21 cellular contexts compared by ENCODE assay signal in the genomic region with DNA sequence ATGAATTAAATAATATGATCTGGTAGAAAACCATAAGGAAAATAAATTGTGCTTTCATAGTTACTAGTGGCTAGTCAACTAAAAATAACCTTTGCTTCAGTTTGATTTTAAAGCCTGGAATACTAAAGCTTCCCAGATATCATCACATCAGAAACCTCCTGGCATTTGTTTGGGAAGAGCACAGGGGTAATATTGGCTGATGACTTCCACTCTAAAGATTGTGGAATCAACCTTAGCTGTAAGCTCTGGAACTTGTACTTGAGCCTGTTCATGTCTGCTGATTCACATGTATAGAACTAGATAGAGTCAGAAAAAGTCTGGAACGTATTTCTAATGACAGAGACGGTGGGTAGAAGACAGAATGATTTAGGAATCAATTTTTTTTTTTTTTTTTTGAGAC.
"Had no signal": no experiment of that assay in that cellular context is flagged by ENCODE, and none has a peak within 500 bp of the region (broad histone marks: within the 10 kb centered on the region; RNA-seq: fewer than 3 reads in every experiment).

No MANE protein-coding gene starts in this region.

- H3K4me3 ChIP-seq: MG63, SJSA1, SK-N-MC had no signal

- H3K9me3 ChIP-seq: SJSA1 had no signal

- H3K36me3 ChIP-seq: MG63, SJSA1 had no signal

- H3K27ac ChIP-seq: HL-60, SJSA1, SK-N-MC had no signal

- DNase-seq: KBM-7, MG63, NCI-H1092, NCI-H1105 treated with DMSO at 0.1 percent for 48 hours, NCI-H1417 treated with DMSO at 0.1 percent for 48 hours, NCI-H146, NCI-H1694 treated with DMSO at 0.1 percent for 48 hours, NCI-H1930, NCI-H2081, NCI-H2107, NCI-H2227 treated with DMSO at 0.1 percent for 48 hours, NCI-H524, NCI-H526 treated with DMSO at 0.1 percent for 48 hours, NCI-H748 treated with DMSO at 0.1 percent for 48 hours, Right ventricle myocardium superior, SIG-M5 had no signal

- H3K4me1 ChIP-seq: SJSA1 had no signal

- FAIRE-seq: HTR-8/SVneo, RCC 7860 had no signal

- H3K27me3 ChIP-seq: MG63, SJSA1 had no signal
